In genomic region chr10:112461029-112461887, GRCh38 we compare ENCODE assay signal across 1 cellular context.
A peak's percentile ranks its signal among the peaks of the same experiment; 100 is the strongest.
TF ChIP-seq lines count a peak whose summit lies in the region.

No MANE protein-coding gene starts in this region.

TF ChIP-seq in HCT116, 20 proteins besides CTCF, POLR2A, EP300 and RAD21 (continued from another document):
- TF ChIP-seq REST (IDR thresholded peaks at IDR 0.05; ENCODE audit: low read depth) = no peak
- no peak for TF ChIP-seq EZH2 (IDR thresholded peaks at IDR 0.05)
- no peak for TF ChIP-seq EZH2phosphoT487 (IDR thresholded peaks at IDR 0.05; ENCODE audit: borderline replicate concordance)
- no peak for TF ChIP-seq ZBTB33 (IDR thresholded peaks at IDR 0.05; ENCODE audit: extremely low read depth, insufficient replicate concordance, low read length)
- peak; percentile 52 for TF ChIP-seq SP1 (IDR thresholded peaks at IDR 0.05; ENCODE audit: low read depth)
- no peak for TF ChIP-seq SRF (IDR thresholded peaks at IDR 0.05; ENCODE audit: low read depth)
- TF ChIP-seq MAX (IDR thresholded peaks at IDR 0.05) = peak; percentile 29
